Comparison of ENCODE assay signal across 1 cellular context in genomic region chr3:47961036-47961435, GRCh38.
TF ChIP-seq lines count a peak whose summit lies in the region.

No MANE protein-coding gene starts in this region.

TF ChIP-seq in GM23338, 12 proteins besides CTCF, POLR2A, EP300 and RAD21:
- TF ChIP-seq EZH2phosphoT487 (IDR thresholded peaks at IDR 0.05; ENCODE audit: unreplicated experiment) = no peak
- no peak for TF ChIP-seq NANOG (IDR thresholded peaks at IDR 0.05; ENCODE audit: borderline replicate concordance)
- TF ChIP-seq ZNF462 (CRISPR knock-in tag; IDR thresholded peaks at IDR 0.05) = no peak
- no peak for TF ChIP-seq REST (IDR thresholded peaks at IDR 0.05; ENCODE audit: unreplicated experiment)
- no peak for TF ChIP-seq ZNF331 (CRISPR knock-in tag; IDR thresholded peaks at IDR 0.05; ENCODE audit: low read depth)
- no peak for TF ChIP-seq JUNB (IDR thresholded peaks at IDR 0.05; ENCODE audit: unreplicated experiment)
- no peak for TF ChIP-seq POLR2AphosphoS5 (IDR thresholded peaks at IDR 0.05; ENCODE audit: low read depth)
- no peak for TF ChIP-seq ETS1 (IDR thresholded peaks at IDR 0.05)
- TF ChIP-seq STAT1 (IDR thresholded peaks at IDR 0.05; ENCODE audit: unreplicated experiment) = no peak
- TF ChIP-seq EZH2 (IDR thresholded peaks at IDR 0.05; ENCODE audit: low read depth, unreplicated experiment) = no peak
- TF ChIP-seq CREB1 (CRISPR knock-in tag; IDR thresholded peaks at IDR 0.05; ENCODE audit: low read depth) = no peak
- TF ChIP-seq ZNF114 (CRISPR knock-in tag; IDR thresholded peaks at IDR 0.05) = no peak
